In genomic region chr2:200383380-200384110, GRCh38 we compare ENCODE assay signal across 9 cellular contexts.
DNase-seq lines count a peak whose midpoint lies in the region; ATAC-seq, FAIRE-seq and TF ChIP-seq lines count a peak whose summit lies in the region.
"Had no signal": no experiment of that assay in that cellular context is flagged by ENCODE, and none has a peak within 500 bp of the region (broad histone marks: within the 10 kb centered on the region; RNA-seq: fewer than 3 reads in every experiment).

No MANE protein-coding gene starts in this region.

- peak; percentile 84 for ATAC-seq in activated CD4-positive, alpha-beta T cell treated with anti-CD3 and anti-CD28 coated beads for 36 hours
- peak; percentile 80 for ATAC-seq in HG02943 (IDR thresholded peaks at IDR 0.05; ENCODE audit: low read depth, unreplicated experiment)
- peak; percentile 78 to 91 (median 86) for ATAC-seq in natural killer cell

- H3K36me3 Mint-ChIP-seq in activated CD4-positive, alpha-beta T cell treated with anti-CD3 and anti-CD28 coated beads for 36 hours (ENCODE audit: low read depth): no peaks in the 10 kb centered on the region
- H3K36me3 Mint-ChIP-seq in natural killer cell: no peaks in the 10 kb centered on the region

- peak overlapping the region; percentile 90 for H3K27ac Mint-ChIP-seq in activated CD4-positive, alpha-beta T cell treated with anti-CD3 and anti-CD28 coated beads for 36 hours
- H3K27ac Mint-ChIP-seq in natural killer cell: peak overlapping the region; percentile 47 to 76

- no peak for TF ChIP-seq CTCF in dorsolateral prefrontal cortex (IDR thresholded peaks at IDR 0.05 in 54 of 56, conservative IDR thresholded peaks at IDR 0.05 in 2 of 56; ENCODE audit: low read depth in 1 of 56, partially characterized antibody in 56 of 56)
- TF ChIP-seq CTCF in natural killer cell (IDR thresholded peaks at IDR 0.05): no peak

- H3K27me3 ChIP-seq in dorsolateral prefrontal cortex: no peaks in the 10 kb centered on the region
- H3K27me3 ChIP-seq: cardiac muscle cell had no signal

- H3K9me3 Mint-ChIP-seq in activated CD4-positive, alpha-beta T cell treated with anti-CD3 and anti-CD28 coated beads for 36 hours (ENCODE audit: low read depth): no peaks in the 10 kb centered on the region
- H3K9me3 Mint-ChIP-seq in natural killer cell: no peaks in the 10 kb centered on the region

- POLR2A ChIA-PET in activated CD4-positive, alpha-beta T cell treated with anti-CD3 and anti-CD28 coated beads for 36 hours (lab: Charles Lee): no interaction called here

- peak overlapping the region in 43 of 59 donors; percentile 2 to 83 (median 54) for H3K27ac ChIP-seq in dorsolateral prefrontal cortex
- H3K27ac ChIP-seq: cardiac muscle cell had no signal

- H3K4me3 Mint-ChIP-seq in activated CD4-positive, alpha-beta T cell treated with anti-CD3 and anti-CD28 coated beads for 36 hours: no peak overlapping the region
- peak overlapping the region; percentile 72 for H3K4me3 Mint-ChIP-seq in natural killer cell

- no peak for DNase-seq in activated CD4-positive, alpha-beta T cell treated with anti-CD3 and anti-CD28 coated beads for 36 hours
- no peak for DNase-seq in activated CD4-positive, alpha-beta T cell treated with anti-CD3 and anti-CD28 coated beads for 48 hours
- DNase-seq in OCI-M1 (lab: John Stamatoyannopoulos, UW) (peak; percentile 93), dorsolateral prefrontal cortex (no peak), natural killer cell (no peak), H54 (ENCODE audit: insufficient read length, low spot score) (no peak), foreskin melanocyte (no peak)

- no peak for TF ChIP-seq POLR2A in H54 (IDR thresholded peaks at IDR 0.05; ENCODE audit: low read depth, low read length)

- CTCF ChIA-PET in activated CD4-positive, alpha-beta T cell treated with anti-CD3 and anti-CD28 coated beads for 36 hours (lab: Charles Lee): interaction anchor here (1.1 kb wide), 2 partner anchors 9 to 12 kb away, joined by 3 to 4 read pairs; no protein-coding TSS in a partner anchor

- no peaks in the 10 kb centered on the region for H3K27me3 Mint-ChIP-seq in activated CD4-positive, alpha-beta T cell treated with anti-CD3 and anti-CD28 coated beads for 36 hours
- H3K27me3 Mint-ChIP-seq in natural killer cell (ENCODE audit: low read depth in 2 of 2): no peaks in the 10 kb centered on the region

- no peak for FAIRE-seq in H54 (lab: Jason Lieb, UNC)

- peak overlapping the region in 58 of 59 donors; percentile 2 to 66 (median 42) for H3K4me3 ChIP-seq in dorsolateral prefrontal cortex
- H3K4me3 ChIP-seq: cardiac muscle cell had no signal

- H3K4me1 Mint-ChIP-seq in activated CD4-positive, alpha-beta T cell treated with anti-CD3 and anti-CD28 coated beads for 36 hours: peaks cover 24% of the 10 kb centered on the region
- H3K4me1 Mint-ChIP-seq in natural killer cell: peaks cover 6 to 8% of the 10 kb centered on the region in 2 donors

- intact Hi-C loops in activated CD4-positive, alpha-beta T cell treated with anti-CD3 and anti-CD28 coated beads for 36 hours (cut with DNase I, micrococcal nuclease): loop anchor here in 1 of 2 experiments (1.0 to 2.0 kb wide), 2 partner anchors 9 to 71 kb away; no protein-coding TSS in a partner anchor
- intact Hi-C loops in dorsolateral prefrontal cortex (cut with DNase I): no loop called here
- intact Hi-C loops in natural killer cell (cut with micrococcal nuclease): no loop called here
